8 cellular contexts compared by ENCODE assay signal in the genomic region with DNA sequence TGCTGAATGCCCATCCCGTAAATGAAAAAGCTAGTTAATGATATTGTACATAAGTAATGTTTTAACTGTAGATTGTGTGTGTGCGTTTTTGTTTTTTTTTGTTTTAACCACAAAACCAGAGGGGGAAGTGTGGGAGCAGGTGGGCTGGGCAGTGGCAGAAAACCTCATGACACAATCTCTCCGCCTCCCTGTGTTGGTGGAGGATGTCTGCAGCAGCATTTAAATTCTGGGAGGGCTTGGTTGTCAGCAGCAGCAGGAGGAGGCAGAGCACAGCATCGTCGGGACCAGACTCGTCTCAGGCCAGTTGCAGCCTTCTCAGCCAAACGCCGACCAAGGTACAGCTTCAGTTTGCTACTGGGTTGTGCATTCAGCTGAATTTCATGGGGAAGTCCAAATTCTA. TPM values are rescaled to one million over a fixed set of nuclear protein-coding genes. Genes with fewer than 3 reads are reported as not detected.
DNase-seq lines count a peak whose midpoint lies in the region; ATAC-seq and TF ChIP-seq lines count a peak whose summit lies in the region.

A gene (plus strand): TSS at position 249 of the 400 bp plus-strand sequence. CDS start 1,182 bp downstream, outside the sequence.

- H3K27me3 Mint-ChIP-seq in T-helper 17 cell = peaks cover 58% of the 10 kb centered on the region

- H3K27me3 ChIP-seq in BE2C (peaks cover 66% of the 10 kb centered on the region), ovary (no peaks in the 10 kb centered on the region)

- H3K27ac ChIP-seq in ovary = no peak within 1 kb of the TSS

- TF ChIP-seq POLR2A in ovary (IDR thresholded peaks at IDR 0.05) = no peak

- WGBS in ovary, 3 donors = 22 to 35% (median 28%) methylated on average over 8 of the region's 8 CpGs

- no peaks in the 10 kb centered on the region for H3K36me3 ChIP-seq in BE2C
- H3K36me3 ChIP-seq in ovary = no peaks in the 10 kb centered on the region

- no peak within 1 kb of the TSS for H3K27ac Mint-ChIP-seq in T-helper 17 cell

- DNase-seq in BE2C (peak; percentile 22), T-helper 17 cell (no peak), fibroblast of peridontal ligament (ENCODE audit: extremely low read depth) (peak; percentile 17), ovary (no peak)
- no peak for DNase-seq in stimulated activated naive CD4-positive, alpha-beta T cell treated with Interleukin-2 at 50 U/mL for 16 hours (lab: John Stamatoyannopoulos, UW)

- no peak for TF ChIP-seq EP300 in ovary (IDR thresholded peaks at IDR 0.05)

- H3K4me3 Mint-ChIP-seq in T-helper 17 cell = no peak within 1 kb of the TSS

- ATAC-seq in GM18907 (IDR thresholded peaks at IDR 0.05; ENCODE audit: unreplicated experiment) (peak; percentile 97), HG03460 (IDR thresholded peaks at IDR 0.05; ENCODE audit: unreplicated experiment) (peak; percentile 82), T-helper 17 cell (peak; percentile 50), GM19035 (IDR thresholded peaks at IDR 0.05; ENCODE audit: unreplicated experiment) (no peak)

- TF ChIP-seq CTCF in BE2C (IDR thresholded peaks at IDR 0.05; ENCODE audit: low read depth, low read length) = no peak
- no peak for TF ChIP-seq CTCF in ovary (IDR thresholded peaks at IDR 0.05)

- intact Hi-C loops in ovary (cut with DNase I) = no loop called here

- H3K36me3 Mint-ChIP-seq in T-helper 17 cell (ENCODE audit: low read depth) = no peaks in the 10 kb centered on the region

- H3K4me1 Mint-ChIP-seq in T-helper 17 cell = peaks cover 4% of the 10 kb centered on the region

- H3K4me3 ChIP-seq in BE2C (ENCODE audit: low read depth, low read length) (no peak within 1 kb of the TSS), ovary (no peak within 1 kb of the TSS)

- H3K4me1 ChIP-seq in BE2C = no peaks in the 10 kb centered on the region; the same call in 1 of the 2 replicates
- no peaks in the 10 kb centered on the region for H3K4me1 ChIP-seq in ovary (ENCODE audit: insufficient read depth)

- H3K9me3 ChIP-seq in BE2C = no peaks in the 10 kb centered on the region
- no peaks in the 10 kb centered on the region for H3K9me3 ChIP-seq in T-helper 17 cell (ENCODE audit: control insufficient read depth, low read length, poor library complexity, severe bottlenecking)
- H3K9me3 ChIP-seq in ovary = no peaks in the 10 kb centered on the region

RNA-seq across cellular contexts. Expression of the gene that starts here (rescaled TPM):
- not detected for polyA plus RNA-seq in BE2C (2012; ENCODE audit: insufficient read depth, insufficient read length, low read depth)
- not detected for total RNA-seq in T-helper 17 cell
- 10 to 100 TPM in 6 of 7 donors, 1 to 10 TPM in 1; 5.6 to 88.7 (median 25.6) TPM for total RNA-seq in ovary
- polyA plus RNA-seq in ovary = 10 to 100 TPM; 20.8 to 23.7 TPM

Comparison
In these comparisons a context has a peak if more than half of its experiments do, and no peak if none do; other contexts are left out.
1. RNA of the gene that starts here (total RNA-seq): 5.6 to 88.7 TPM in ovary; not detected in T-helper 17 cell; every median in the first group is over 4 times any median in the second.
2. Peak in ATAC-seq in T-helper 17 cell; RNA of the gene not detected or under 1 TPM.
3. DNase-seq: peak in BE2C (single experiment) and fibroblast of peridontal ligament (single experiment); none in T-helper 17 cell (0 of 3), ovary (0 of 5) and stimulated activated naive CD4-positive, alpha-beta T cell treated with Interleukin-2 at 50 U/mL for 16 hours (single experiment).